Comparison of ENCODE assay signal across 8 cellular contexts in the genomic region with DNA sequence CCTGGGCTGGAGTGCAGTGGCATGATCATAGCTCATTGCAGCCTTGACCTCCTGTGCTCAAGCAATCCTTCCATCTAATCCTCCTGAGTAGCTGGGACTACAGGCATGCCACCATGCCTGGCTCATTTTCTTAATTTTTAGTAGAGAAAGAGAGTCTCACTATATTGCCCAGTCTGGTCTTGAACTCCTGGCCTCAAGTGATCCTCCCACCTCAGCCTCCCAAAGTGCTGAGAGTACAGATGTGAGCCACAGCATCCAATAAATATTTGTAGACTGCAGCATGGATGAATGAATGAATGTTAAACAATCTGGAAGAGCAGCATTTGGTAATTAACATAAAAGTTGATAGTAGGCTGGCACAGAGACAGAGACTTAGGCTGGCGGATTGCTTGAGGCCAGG. TPM values are rescaled to one million over a fixed set of nuclear protein-coding genes. Genes with fewer than 3 reads are reported as not detected.
"Had no signal": no experiment of that assay in that cellular context is flagged by ENCODE, and none has a peak within 500 bp of the region (broad histone marks: within the 10 kb centered on the region; RNA-seq: fewer than 3 reads in every experiment).

No MANE protein-coding gene starts in this region.

- H2AFZ ChIP-seq: GM23338 had no signal

- ATAC-seq: GM23338 had no signal

- H3K4me2 ChIP-seq: GM23338 had no signal

- H3K4me3 ChIP-seq: GM23338 had no signal

- DNase-seq: H9, HCEC 1CT, HFFc6, KG1 had no signal

- FAIRE-seq: H1, H54, HTR-8/SVneo had no signal

RNA-seq across cellular contexts. Expression of gene KLB, which starts 20.0 kb away (rescaled TPM):
- total RNA-seq: H1, HFFc6 had no signal
